ENCODE assay signal across 8 cellular contexts in the genomic region with DNA sequence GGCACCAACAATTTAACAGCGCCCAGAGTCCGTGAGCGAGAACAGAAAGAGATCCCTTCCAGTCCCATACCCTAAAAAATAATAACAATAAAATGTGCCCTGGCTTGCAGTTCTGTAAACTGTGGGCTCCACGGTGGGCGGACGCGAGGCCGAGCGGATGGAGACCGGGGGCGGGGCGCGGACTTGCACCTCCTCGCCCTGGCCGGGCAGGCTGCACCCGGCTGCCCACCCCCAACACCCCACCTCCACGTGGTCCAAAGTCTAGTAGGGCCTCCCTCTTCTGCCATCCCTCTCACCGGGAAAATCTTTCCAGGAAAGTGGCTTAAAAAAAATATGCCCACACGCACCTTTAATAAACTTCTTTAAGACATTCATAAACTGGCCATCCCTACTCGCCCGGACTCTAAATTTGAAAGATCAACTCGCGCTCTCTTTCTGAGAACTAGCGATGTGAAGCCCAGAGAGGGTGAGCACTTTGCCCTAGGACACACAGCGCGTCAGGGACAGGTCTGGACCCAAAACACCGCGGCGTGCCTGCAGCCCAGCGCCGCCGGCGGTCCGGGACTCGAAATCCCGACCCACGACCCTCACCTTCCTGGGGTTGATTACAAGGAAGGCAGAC. TPM values are rescaled to one million over a fixed set of nuclear protein-coding genes. Genes with fewer than 3 reads are reported as not detected.
A peak's percentile ranks its signal among the peaks of the same experiment; 100 is the strongest.
DNase-seq lines count a peak whose midpoint lies in the region; ATAC-seq, FAIRE-seq and TF ChIP-seq lines count a peak whose summit lies in the region.

No MANE protein-coding gene starts in this region.

- H3K27ac Mint-ChIP-seq in endodermal cell, result no peak overlapping the region

- FAIRE-seq in D721Med (lab: Jason Lieb, UNC), result no peak

- H2AFZ ChIP-seq in PC-3 (ENCODE audit: low read length), result peak overlapping the region; percentile 48; the same call in 1 of the 2 replicates

- H3K4me1 ChIP-seq in PC-3 (ENCODE audit: insufficient read depth, low read length), result peaks cover 8% of the 10 kb centered on the region; the same call in 1 of the 2 replicates
- H3K4me1 ChIP-seq in endodermal cell (ENCODE audit: control insufficient read depth, insufficient read depth, low read length), result peaks cover 10% of the 10 kb centered on the region
- peaks cover 13% of the 10 kb centered on the region for H3K4me1 ChIP-seq in prostate gland (replicated peaks)

- H3K27ac ChIP-seq in PC-3 (ENCODE audit: low read length) (no peak overlapping the region), endodermal cell (ENCODE audit: low read depth, low read length) (no peak overlapping the region), prostate gland (peak overlapping the region; percentile 19 to 71)

- no peaks in the 10 kb centered on the region for H3F3A ChIP-seq in PC-3 (ENCODE audit: low read length, unreplicated experiment)

- H3K4me3 Mint-ChIP-seq in endodermal cell, result peak overlapping the region; percentile 75

- H3K9me3 Mint-ChIP-seq in endodermal cell, result no peaks in the 10 kb centered on the region

- TF ChIP-seq CTCF in GM12875 (IDR thresholded peaks at IDR 0.05; ENCODE audit: borderline replicate concordance, insufficient read depth, low read depth, low read length) (no peak), PC-3 (conservative IDR thresholded peaks at IDR 0.05; ENCODE audit: low read depth, low read length) (no peak), endodermal cell (conservative IDR thresholded peaks at IDR 0.05) (no peak), prostate gland (IDR thresholded peaks at IDR 0.05) (no peak), D721Med (IDR thresholded peaks at IDR 0.05; ENCODE audit: insufficient read depth, missing control alignments) (no peak)

- H3K27me3 ChIP-seq in PC-3 (ENCODE audit: low read length) (peaks cover 85% of the 10 kb centered on the region), endodermal cell (ENCODE audit: control insufficient read depth, insufficient read depth, low read length, poor library complexity, severe bottlenecking) (peaks cover 6% of the 10 kb centered on the region), prostate gland (replicated peaks; ENCODE audit: insufficient read depth) (peaks cover 17% of the 10 kb centered on the region)

- DNase-seq in PC-3 (no peak), endodermal cell (peak; percentile 66), prostate gland (ENCODE audit: low spot score) (no peak), left lobe of liver (ENCODE audit: low spot score) (no peak), D721Med (ENCODE audit: insufficient read length, low spot score) (no peak)
- no peak for DNase-seq in activated effector memory CD4-positive, alpha-beta T cell treated with anti-CD3 and anti-CD28 coated beads, Interleukin-2, amount 50 U/mL, for 16 hours

- POLR2A ChIA-PET in PC-3 (lab: Charles Lee; ENCODE audit: unreplicated experiment), result no interaction called here

- H3K4me3 ChIP-seq in GM12875 (ENCODE audit: low read depth, low read length), result peak overlapping the region; percentile 49
- peak overlapping the region; percentile 48 for H3K4me3 ChIP-seq in PC-3 (ENCODE audit: low read length)
- peak overlapping the region; percentile 92 for H3K4me3 ChIP-seq in endodermal cell (ENCODE audit: low read length)
- peak overlapping the region; percentile 14 to 27 for H3K4me3 ChIP-seq in prostate gland

- H3K9me2 ChIP-seq in PC-3 (replicated peaks; ENCODE audit: low read length), result no peaks in the 10 kb centered on the region

- H3K4me1 Mint-ChIP-seq in endodermal cell, result peaks cover 24% of the 10 kb centered on the region

- BruUV-seq in PC-3 (replicated peaks; lab: Mats Ljungman, UMichigan), result no TSS peak

- H3K79me2 ChIP-seq in PC-3 (ENCODE audit: low read length), result no peaks in the 10 kb centered on the region

- WGBS in endodermal cell (ENCODE audit: insufficient coverage in 1 of 2, insufficient read length in 1 of 2), 2 experiments, result 6 to 7% methylated on average over 14 to 37 of the region's 37 CpGs
- under 1% methylated on average over 35 of the region's 37 CpGs for WGBS in prostate gland

- H3K9me3 ChIP-seq in PC-3 (ENCODE audit: low read length) (no peaks in the 10 kb centered on the region), endodermal cell (ENCODE audit: control insufficient read depth, low read length) (no peaks in the 10 kb centered on the region), prostate gland (no peaks in the 10 kb centered on the region)

- no peak for TF ChIP-seq POLR2A in prostate gland (IDR thresholded peaks at IDR 0.05)

- no peaks in the 10 kb centered on the region for H3K36me3 ChIP-seq in PC-3 (ENCODE audit: low read depth, low read length)
- no peaks in the 10 kb centered on the region for H3K36me3 ChIP-seq in endodermal cell (ENCODE audit: control insufficient read depth, insufficient read depth, low read length)
- no peaks in the 10 kb centered on the region for H3K36me3 ChIP-seq in prostate gland

- H4K20me1 ChIP-seq in PC-3 (ENCODE audit: low read length), result no peaks in the 10 kb centered on the region

- H3K9ac ChIP-seq in PC-3 (ENCODE audit: low read length) (no peak overlapping the region), endodermal cell (ENCODE audit: extremely low read depth, low read length, poor library complexity, severe bottlenecking) (no peak overlapping the region)

- H3K27me3 Mint-ChIP-seq in endodermal cell (ENCODE audit: insufficient read depth), result peaks cover 16% of the 10 kb centered on the region

- intact Hi-C loops in PC-3 (cut with micrococcal nuclease) (no loop called here), prostate gland (cut with DNase I) (no loop called here)

- CTCF ChIA-PET in PC-3 (lab: Charles Lee), result no interaction called here

- no peak for ATAC-seq in PC-3
- ATAC-seq in left lobe of liver, result no peak
- no peak for ATAC-seq in GM19452 (IDR thresholded peaks at IDR 0.05; ENCODE audit: unreplicated experiment)

- no peaks in the 10 kb centered on the region for H3K36me3 Mint-ChIP-seq in endodermal cell (ENCODE audit: low read depth)

- peak overlapping the region; percentile 78 for H3K4me2 ChIP-seq in PC-3 (ENCODE audit: low read length)

RNA-seq across cellular contexts. Expression of a gene that starts 1.8 kb away (rescaled TPM):
- total RNA-seq in PC-3 (2014; rRNA removed), result 0.73 and 1.7 TPM in 2 replicates
- 1 to 10 TPM; 5.7 to 6.0 TPM for total RNA-seq in endodermal cell
- polyA plus RNA-seq in endodermal cell (2013, experiment 1 of 2), result 1.2 TPM
- 1.6 TPM for polyA plus RNA-seq in endodermal cell (2013, experiment 2 of 2)
- 1 to 10 TPM; 2.8 to 5.4 TPM for total RNA-seq in prostate gland
- 0.43 TPM for total RNA-seq in left lobe of liver

Comparison
In these comparisons a context has a peak if more than half of its experiments do, and no peak if none do; other contexts are left out.
1. H3K4me3 ChIP-seq: peak in every context shown above with its lines; median percentile 92 in endodermal cell; 49 in GM12875; 48 in PC-3; 20 in prostate gland.
2. H3K27ac ChIP-seq: peak in prostate gland (2 of 2); none in PC-3 (single experiment) and endodermal cell (single experiment).